ENCODE assay signal across 8 cellular contexts in genomic region chr6:33375143-33375649, GRCh38. TPM values are rescaled to one million over a fixed set of nuclear protein-coding genes. Genes with fewer than 3 reads are reported as not detected.
DNase-seq lines count a peak whose midpoint lies in the region; ATAC-seq, FAIRE-seq and TF ChIP-seq lines count a peak whose summit lies in the region.

No MANE protein-coding gene starts in this region.

- 16 to 20% (median 18%) methylated on average over 9 of the region's 9 CpGs for WGBS in adrenal gland, 4 donors
- 64% methylated on average over 9 of the region's 9 CpGs for WGBS in hepatocyte (ENCODE audit: low lambda C conversion rate, missing lambda C conversion rate)

- peaks cover 3% of the 10 kb centered on the region for H3K27me3 Mint-ChIP-seq in glutamatergic neuron (ENCODE audit: unreplicated experiment)

- H3K27ac ChIP-seq in adrenal gland (peak overlapping the region in 4 of 5 donors; percentile 65 to 91 (median 75)), hepatocyte (no peak overlapping the region), subcutaneous abdominal adipose tissue (ENCODE audit: low read depth, low read length) (peak overlapping the region; percentile 83)

- H3K27me3 ChIP-seq in adrenal gland (no peaks in the 10 kb centered on the region), hepatocyte (no peaks in the 10 kb centered on the region), subcutaneous abdominal adipose tissue (ENCODE audit: control insufficient read depth in 5 of 5, insufficient read depth in 4 of 5, low read length in 5 of 5) (no peaks in the 10 kb centered on the region)

- peak overlapping the region; percentile 5 for H3K4me2 ChIP-seq in hepatocyte

- no peaks in the 10 kb centered on the region for H3K79me2 ChIP-seq in hepatocyte

- H3K9me3 ChIP-seq in adrenal gland (replicated peaks in 1 of 3) (no peaks in the 10 kb centered on the region), hepatocyte (ENCODE audit: low read depth) (no peaks in the 10 kb centered on the region), subcutaneous abdominal adipose tissue (ENCODE audit: control insufficient read depth in 5 of 5, low read length in 5 of 5) (no peaks in the 10 kb centered on the region)

- no peak for TF ChIP-seq CTCF in adrenal gland (IDR thresholded peaks at IDR 0.05)
- TF ChIP-seq CTCF in hepatocyte (IDR thresholded peaks at IDR 0.05; ENCODE audit: poor library complexity), result no peak
- TF ChIP-seq CTCF in glutamatergic neuron (IDR thresholded peaks at IDR 0.05; ENCODE audit: partially characterized antibody, unreplicated experiment), result no peak

- no peak for ATAC-seq in GM19455 (IDR thresholded peaks at IDR 0.05; ENCODE audit: unreplicated experiment)

- no peaks in the 10 kb centered on the region for H4K20me1 ChIP-seq in hepatocyte (ENCODE audit: insufficient read depth, poor library complexity, severe bottlenecking)

- H3K4me3 Mint-ChIP-seq in glutamatergic neuron (ENCODE audit: unreplicated experiment), result no peak overlapping the region

- no peak overlapping the region for H2AFZ ChIP-seq in hepatocyte

- no peak for TF ChIP-seq POLR2A in adrenal gland (IDR thresholded peaks at IDR 0.05)
- no peak for TF ChIP-seq POLR2A in H54 (IDR thresholded peaks at IDR 0.05; ENCODE audit: low read depth, low read length)

- intact Hi-C loops in adrenal gland (cut with DNase I), result no loop called here

- H3K4me3 ChIP-seq in adrenal gland (peak overlapping the region in 1 of 4 donors; percentile 32), hepatocyte (no peak overlapping the region), subcutaneous abdominal adipose tissue (ENCODE audit: low read depth in 1 of 5, low read length in 5 of 5) (peak overlapping the region in 1 of 5 donors; percentile 6)

- no peaks in the 10 kb centered on the region for H3K9me3 Mint-ChIP-seq in glutamatergic neuron (ENCODE audit: unreplicated experiment)

- H3K9ac ChIP-seq in subcutaneous abdominal adipose tissue (ENCODE audit: low read length in 5 of 5), result peak overlapping the region in 1 of 5 donors; percentile 30

- no peak overlapping the region for H3K27ac Mint-ChIP-seq in glutamatergic neuron (ENCODE audit: unreplicated experiment)

- no peaks in the 10 kb centered on the region for H3K36me3 Mint-ChIP-seq in glutamatergic neuron (ENCODE audit: unreplicated experiment)

- no peaks in the 10 kb centered on the region for H3K36me3 ChIP-seq in adrenal gland (replicated peaks in 1 of 2)
- H3K36me3 ChIP-seq in hepatocyte (replicated peaks; ENCODE audit: insufficient read depth, low read depth), result no peaks in the 10 kb centered on the region
- no peaks in the 10 kb centered on the region for H3K36me3 ChIP-seq in subcutaneous abdominal adipose tissue (ENCODE audit: control insufficient read depth in 5 of 5, insufficient read depth in 5 of 5, low read length in 5 of 5)

- no peaks in the 10 kb centered on the region for H3K9me2 ChIP-seq in hepatocyte (replicated peaks; ENCODE audit: insufficient read depth)

- FAIRE-seq in H54 (lab: Jason Lieb, UNC), result no peak

- DNase-seq in HUDEP-2 (lab: John Stamatoyannopoulos, UW; ENCODE audit: unreplicated experiment in 76 of 76), result peak in 42 of 76 experiments; percentile 7 to 62 (median 36)
- peak; percentile 82 to 94 (median 89) for DNase-seq in adrenal gland
- DNase-seq in hepatocyte (ENCODE audit: low spot score), result peak; percentile 63
- DNase-seq in H54 (ENCODE audit: insufficient read length, low spot score), result no peak
- no peak for DNase-seq in glutamatergic neuron
- DNase-seq in NCI-H146 (lab: John Stamatoyannopoulos, UW), result no peak

- H3K4me1 Mint-ChIP-seq in glutamatergic neuron (ENCODE audit: low read depth, unreplicated experiment), result peaks cover 17% of the 10 kb centered on the region

- H3K4me1 ChIP-seq in adrenal gland (replicated peaks in 1 of 2), result peaks cover 20 to 25% of the 10 kb centered on the region in 2 donors
- peaks cover 5% of the 10 kb centered on the region for H3K4me1 ChIP-seq in hepatocyte (ENCODE audit: insufficient read depth)
- H3K4me1 ChIP-seq in subcutaneous abdominal adipose tissue (ENCODE audit: control insufficient read depth in 5 of 5, insufficient read depth in 5 of 5, low read length in 5 of 5), result peaks cover 0 to 34% (median 28%) of the 10 kb centered on the region in 5 donors

RNA-seq across cellular contexts. Expression of gene KIFC1, which starts 16.4 kb away (rescaled TPM):
- total RNA-seq in adrenal gland, result 1 to 10 TPM in 6 of 8 donors, under 1 TPM in 1, not detected in 1; 0.60 to 3.3 (median 1.6) TPM
- polyA plus RNA-seq in adrenal gland, result 1 to 10 TPM in 1 of 3 donors, under 1 TPM in 2; 0.74 to 1.4 (median 0.88) TPM
- total RNA-seq in hepatocyte, result 6.9 and 12.7 TPM in 2 replicates
- polyA plus RNA-seq in hepatocyte, result 6.1 and 6.6 TPM in 2 replicates
- 14.8 TPM for total RNA-seq in glutamatergic neuron (ENCODE audit: unreplicated experiment)

RNA-seq across cellular contexts. Expression of gene PHF1, which starts 35.6 kb away (rescaled TPM):
- total RNA-seq in adrenal gland (100 to 1,000 TPM in 1 of 8 donors, 10 to 100 TPM in 7; 50.5 to 102 (median 66.6) TPM), hepatocyte (37.2 and 44.4 TPM in 2 replicates), glutamatergic neuron (ENCODE audit: unreplicated experiment) (73.5 TPM)
- polyA plus RNA-seq in adrenal gland (100 to 1,000 TPM in 2 of 3 donors, 10 to 100 TPM in 1; 36.6 to 410 (median 298) TPM), hepatocyte (42.4 and 53.0 TPM in 2 replicates)

RNA-seq across cellular contexts. Expression of gene CUTA, which starts 42.7 kb away (rescaled TPM):
- total RNA-seq in adrenal gland (100 to 1,000 TPM; 267 to 437 (median 306) TPM), hepatocyte (121 and 150 TPM in 2 replicates), glutamatergic neuron (ENCODE audit: unreplicated experiment) (384 TPM)
- polyA plus RNA-seq in adrenal gland (100 to 1,000 TPM; 212 to 370 (median 213) TPM), hepatocyte (349 and 357 TPM in 2 replicates)

RNA-seq across cellular contexts. Expression of gene SYNGAP1, which starts 44.7 kb away (rescaled TPM):
- total RNA-seq in adrenal gland, result 10 to 100 TPM in 4 of 8 donors, 1 to 10 TPM in 4; 3.6 to 23.9 (median 10.3) TPM
- 10 to 100 TPM in 1 of 3 donors, 1 to 10 TPM in 2; 5.0 to 73.5 (median 8.3) TPM for polyA plus RNA-seq in adrenal gland
- 5.3 and 6.6 TPM in 2 replicates for total RNA-seq in hepatocyte
- 4.9 and 5.7 TPM in 2 replicates for polyA plus RNA-seq in hepatocyte
- total RNA-seq in glutamatergic neuron (ENCODE audit: unreplicated experiment), result 75.1 TPM

RNA-seq across cellular contexts. Expression of gene DAXX, which starts 52.4 kb away (rescaled TPM):
- 100 to 1,000 TPM in 1 of 8 donors, 10 to 100 TPM in 7; 36.7 to 106 (median 44.8) TPM for total RNA-seq in adrenal gland
- polyA plus RNA-seq in adrenal gland, result 10 to 100 TPM; 45.8 to 81.8 (median 49.8) TPM
- total RNA-seq in hepatocyte, result 26.4 and 31.0 TPM in 2 replicates
- polyA plus RNA-seq in hepatocyte, result 28.4 and 35.3 TPM in 2 replicates
- total RNA-seq in glutamatergic neuron (ENCODE audit: unreplicated experiment), result 37.1 TPM

Comparison
In these comparisons a context has a peak if more than half of its experiments do, and no peak if none do; other contexts are left out.
1. DNase-seq: peak in HUDEP-2 (42 of 76), adrenal gland (7 of 7) and hepatocyte (single experiment); none in H54 (single experiment), glutamatergic neuron (single experiment) and NCI-H146 (single experiment).